ENCODE assay signal across 12 cellular contexts in genomic region chr17:65696739-65697394, GRCh38.
DNase-seq lines count a peak whose midpoint lies in the region; ATAC-seq, FAIRE-seq and TF ChIP-seq lines count a peak whose summit lies in the region.
"Had no signal": no experiment of that assay in that cellular context is flagged by ENCODE, and none has a peak within 500 bp of the region (broad histone marks: within the 10 kb centered on the region; RNA-seq: fewer than 3 reads in every experiment).

No MANE protein-coding gene starts in this region.

- no peak overlapping the region for H3K9ac ChIP-seq in endothelial cell of umbilical vein (replicated peaks; ENCODE audit: extremely low read depth, insufficient read depth, low read length)

- H3K4me1 ChIP-seq in endothelial cell of umbilical vein (ENCODE audit: control insufficient read depth, extremely low read depth, insufficient read depth, low read length) (peaks cover 21% of the 10 kb centered on the region), osteoblast (ENCODE audit: insufficient read depth, low read length) (peaks cover 27% of the 10 kb centered on the region)

- dilution Hi-C loops in endothelial cell of umbilical vein (cut with MboI; ENCODE audit: extremely low pct_ligation_motif_present, low sequenced_read_pairs), result no loop called here

- H3K9me1 ChIP-seq in endothelial cell of umbilical vein (replicated peaks; ENCODE audit: control insufficient read depth, extremely low read depth, insufficient read depth, low read length), result no peaks in the 10 kb centered on the region

- peak; percentile 88 for DNase-seq in ELR (ENCODE audit: low read depth)
- DNase-seq in NCI-H748 treated with DMSO at 0.1 percent for 48 hours (lab: John Stamatoyannopoulos, UW), result peak; percentile 71
- peak; percentile 59 for DNase-seq in endothelial cell of umbilical vein (ENCODE audit: low read depth, low spot score)
- peak; percentile 75 for DNase-seq in osteoblast (ENCODE audit: insufficient read length, low spot score, missing footprints)
- no peak for DNase-seq in GF-D8 (lab: John Stamatoyannopoulos, UW)
- DNase-seq in left ventricle myocardium superior, result no peak
- DNase-seq in GM13977 (ENCODE audit: low spot score), result no peak
- DNase-seq: NCI-H510A had no signal

- H3K4me3 ChIP-seq in endothelial cell of umbilical vein (replicated peaks in 1 of 3; ENCODE audit: insufficient read depth in 1 of 3, low read depth in 1 of 3, low read length in 3 of 3) (no peak overlapping the region), osteoblast (ENCODE audit: insufficient read depth, low read length) (no peak overlapping the region)
- H3K4me3 ChIP-seq: esophagus muscularis mucosa, K562 had no signal

- BruUV-seq in endothelial cell of umbilical vein (replicated peaks; lab: Mats Ljungman, UMichigan), result no TSS peak

- H3K36me3 ChIP-seq in endothelial cell of umbilical vein (ENCODE audit: control insufficient read depth in 2 of 2, extremely low read depth in 1 of 2, insufficient read depth in 2 of 2, low read length in 2 of 2), result no peaks in the 10 kb centered on the region
- no peaks in the 10 kb centered on the region for H3K36me3 ChIP-seq in osteoblast (ENCODE audit: insufficient read depth, low read length)
- H3K36me3 ChIP-seq: esophagus muscularis mucosa had no signal

- H4K20me1 ChIP-seq in endothelial cell of umbilical vein (replicated peaks; ENCODE audit: control insufficient read depth, extremely low read depth, insufficient read depth, low read length) (no peaks in the 10 kb centered on the region), osteoblast (ENCODE audit: insufficient read depth, low read length) (no peaks in the 10 kb centered on the region)

- no peak for TF ChIP-seq POLR2A in endothelial cell of umbilical vein (IDR thresholded peaks at IDR 0.05; ENCODE audit: low read depth, low read length)

- no peaks in the 10 kb centered on the region for H3K79me2 ChIP-seq in endothelial cell of umbilical vein (ENCODE audit: control insufficient read depth, insufficient read depth, low read length)
- no peaks in the 10 kb centered on the region for H3K79me2 ChIP-seq in osteoblast (ENCODE audit: insufficient read depth, low read length)

- POLR2A ChIA-PET in endothelial cell of umbilical vein (lab: Charles Lee), result no interaction called here

- TF ChIP-seq CTCF in endothelial cell of umbilical vein (IDR thresholded peaks at IDR 0.05; ENCODE audit: extremely low read depth in 1 of 2, insufficient read depth in 1 of 2, low read depth in 1 of 2, low read length in 2 of 2) (no peak), osteoblast (IDR thresholded peaks at IDR 0.05; ENCODE audit: extremely low read depth, low read depth, low read length) (no peak), GM13977 (IDR thresholded peaks at IDR 0.05; ENCODE audit: extremely low read depth, insufficient read depth, missing control alignments) (no peak)

- peak; percentile 83 for FAIRE-seq in endothelial cell of umbilical vein (lab: Jason Lieb, UNC)
- FAIRE-seq: K562 had no signal

- intact Hi-C loops in endothelial cell of umbilical vein (cut with micrococcal nuclease) (no loop called here), left ventricle myocardium superior (cut with micrococcal nuclease) (no loop called here)

- H3K4me2 ChIP-seq in endothelial cell of umbilical vein (ENCODE audit: insufficient read depth, low read length) (no peak overlapping the region), osteoblast (ENCODE audit: insufficient read depth, low read length) (peak overlapping the region; percentile 13)

- CTCF ChIA-PET in endothelial cell of umbilical vein (lab: Charles Lee), result interaction anchor here (1.0 kb wide), 1 partner anchor 11 kb away, joined by 4 read pairs; no protein-coding TSS in a partner anchor

- ATAC-seq in left ventricle myocardium superior (no peak), GM21390 (IDR thresholded peaks at IDR 0.05; ENCODE audit: unreplicated experiment) (no peak)
- ATAC-seq: K562, left lobe of liver had no signal

- H2AFZ ChIP-seq in endothelial cell of umbilical vein (ENCODE audit: low read depth, low read length) (no peak overlapping the region), osteoblast (ENCODE audit: low read length) (no peak overlapping the region)

- H3K9me3 ChIP-seq in endothelial cell of umbilical vein (replicated peaks; ENCODE audit: control insufficient read depth, insufficient read depth, low read length) (no peaks in the 10 kb centered on the region), osteoblast (ENCODE audit: low read depth, low read length) (no peaks in the 10 kb centered on the region)
- H3K9me3 ChIP-seq: esophagus muscularis mucosa had no signal

- no peak overlapping the region for H3K27ac ChIP-seq in endothelial cell of umbilical vein (ENCODE audit: insufficient read depth, low read depth, low read length)
- peak overlapping the region; percentile 49 for H3K27ac ChIP-seq in osteoblast (ENCODE audit: low read depth, low read length)
- H3K27ac ChIP-seq: esophagus muscularis mucosa had no signal

- in situ Hi-C loops in GM13977 (cut with MboI; ENCODE audit: low pct_unique_long_range_greater_than_20kb, low sequenced_read_pairs, unreplicated experiment), result no loop called here

- no peaks in the 10 kb centered on the region for H3K27me3 ChIP-seq in endothelial cell of umbilical vein (ENCODE audit: control insufficient read depth in 2 of 2, insufficient read depth in 2 of 2, low read length in 2 of 2)
- H3K27me3 ChIP-seq in osteoblast (ENCODE audit: insufficient read depth, low read length), result no peaks in the 10 kb centered on the region
- H3K27me3 ChIP-seq: esophagus muscularis mucosa had no signal

TF ChIP-seq in endothelial cell of umbilical vein, 7 proteins besides CTCF, POLR2A, EP300 and RAD21:
- no peak for TF ChIP-seq GATA2 (IDR thresholded peaks at IDR 0.05; ENCODE audit: insufficient read depth, insufficient read length, low read depth, low read length)
- peak; percentile 61 for TF ChIP-seq FOS (IDR thresholded peaks at IDR 0.05; ENCODE audit: borderline replicate concordance, insufficient read depth, low read length)
- peak; percentile 54 for TF ChIP-seq JUN (IDR thresholded peaks at IDR 0.05; ENCODE audit: borderline replicate concordance, insufficient read depth, insufficient read length, low read depth)

Comparison
In these comparisons a context has a peak if more than half of its experiments do, and no peak if none do; other contexts are left out.
1. DNase-seq: peak in ELR (single experiment), NCI-H748 treated with DMSO at 0.1 percent for 48 hours (single experiment), endothelial cell of umbilical vein (single experiment) and osteoblast (single experiment); none in GF-D8 (single experiment), left ventricle myocardium superior (single experiment) and GM13977 (single experiment).